24 cellular contexts compared by ENCODE assay signal in the genomic region with DNA sequence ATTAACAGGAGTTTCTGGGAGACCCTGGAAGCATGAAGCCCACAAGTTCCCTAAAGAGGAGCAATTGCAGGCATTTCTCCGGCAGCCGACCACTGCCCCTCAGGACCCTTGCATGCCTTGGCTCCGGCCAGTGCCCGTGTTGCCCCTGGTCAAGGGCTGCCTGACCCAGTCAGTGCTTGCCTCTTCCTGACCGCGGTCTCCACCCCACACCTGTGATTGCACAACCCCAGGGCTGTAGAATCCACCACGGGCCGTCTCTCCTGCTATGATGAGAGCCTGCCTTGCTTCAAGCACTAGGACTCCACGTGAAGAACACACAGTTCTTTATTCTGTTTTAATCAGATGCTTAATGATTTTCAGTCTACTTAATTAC.
DNase-seq lines count a peak whose midpoint lies in the region; ATAC-seq and TF ChIP-seq lines count a peak whose summit lies in the region.
"Had no signal": no experiment of that assay in that cellular context is flagged by ENCODE, and none has a peak within 500 bp of the region (broad histone marks: within the 10 kb centered on the region; RNA-seq: fewer than 3 reads in every experiment).

No MANE protein-coding gene starts in this region.

- peak overlapping the region; percentile 42 for H3K27ac ChIP-seq in left ventricle myocardium inferior (replicated peaks)
- peak overlapping the region in 2 of 10 donors; percentile 21 to 33 for H3K27ac ChIP-seq in heart right ventricle
- peak overlapping the region; percentile 39 for H3K27ac ChIP-seq in brain microvascular endothelial cell
- no peak overlapping the region for H3K27ac ChIP-seq in lower lobe of right lung
- no peak overlapping the region for H3K27ac ChIP-seq in upper lobe of right lung
- no peak overlapping the region for H3K27ac ChIP-seq in CD4-positive, alpha-beta T cell (ENCODE audit: low read depth, low read length)
- H3K27ac ChIP-seq: dorsolateral prefrontal cortex, neutrophil, psoas muscle had no signal

- POLR2A ChIA-PET in CD4-positive, alpha-beta T cell (lab: Charles Lee): no interaction called here

- no peaks in the 10 kb centered on the region for H3K4me1 Mint-ChIP-seq in CD4-positive, alpha-beta T cell (ENCODE audit: low read depth)

- H3K9me3 Mint-ChIP-seq in CD4-positive, alpha-beta T cell: no peaks in the 10 kb centered on the region
- H3K9me3 Mint-ChIP-seq: activated CD8-positive, alpha-beta T cell treated with anti-CD3 and anti-CD28 coated beads for 36 hours had no signal

- H3K36me3 ChIP-seq in left ventricle myocardium inferior: no peaks in the 10 kb centered on the region
- H3K36me3 ChIP-seq in heart right ventricle: no peaks in the 10 kb centered on the region
- H3K36me3 ChIP-seq in brain microvascular endothelial cell (replicated peaks): no peaks in the 10 kb centered on the region
- no peaks in the 10 kb centered on the region for H3K36me3 ChIP-seq in lower lobe of right lung
- no peaks in the 10 kb centered on the region for H3K36me3 ChIP-seq in upper lobe of right lung
- H3K36me3 ChIP-seq: neutrophil, transverse colon had no signal

- TF ChIP-seq CTCF in left ventricle myocardium inferior (IDR thresholded peaks at IDR 0.05; ENCODE audit: borderline replicate concordance) (no peak), heart right ventricle (IDR thresholded peaks at IDR 0.05) (no peak), brain microvascular endothelial cell (IDR thresholded peaks at IDR 0.05; ENCODE audit: low read depth, low read length, missing control alignments) (no peak), lower lobe of right lung (IDR thresholded peaks at IDR 0.05) (no peak), upper lobe of right lung (IDR thresholded peaks at IDR 0.05) (no peak)
- no peak for TF ChIP-seq CTCF in CD4-positive, alpha-beta T cell (IDR thresholded peaks at IDR 0.05)

- H3K4me3 ChIP-seq in left ventricle myocardium inferior (no peak overlapping the region), heart right ventricle (no peak overlapping the region), brain microvascular endothelial cell (ENCODE audit: low read depth, low read length) (no peak overlapping the region), lower lobe of right lung (no peak overlapping the region), upper lobe of right lung (no peak overlapping the region)
- H3K4me3 ChIP-seq: dorsolateral prefrontal cortex, psoas muscle, transverse colon had no signal

- H3K9me3 ChIP-seq in left ventricle myocardium inferior (replicated peaks) (no peaks in the 10 kb centered on the region), heart right ventricle (no peaks in the 10 kb centered on the region), lower lobe of right lung (no peaks in the 10 kb centered on the region), upper lobe of right lung (no peaks in the 10 kb centered on the region)
- H3K9me3 ChIP-seq in CD4-positive, alpha-beta T cell (ENCODE audit: control insufficient read depth, low read length): no peaks in the 10 kb centered on the region
- H3K9me3 ChIP-seq: neutrophil, psoas muscle, transverse colon had no signal

- in situ Hi-C loops in brain microvascular endothelial cell (cut with HindIII; ENCODE audit: low pct_ligation_motif_present, low sequenced_read_pairs): no loop called here

- peaks cover 11% of the 10 kb centered on the region for H3K4me1 ChIP-seq in left ventricle myocardium inferior
- H3K4me1 ChIP-seq in heart right ventricle: peaks cover 0 to 25% (median 7%) of the 10 kb centered on the region in 9 donors
- H3K4me1 ChIP-seq in lower lobe of right lung: peaks cover 15% of the 10 kb centered on the region
- no peaks in the 10 kb centered on the region for H3K4me1 ChIP-seq in upper lobe of right lung

- no peak for DNase-seq in left ventricle myocardium inferior
- DNase-seq in heart right ventricle: no peak
- DNase-seq in brain microvascular endothelial cell: no peak
- DNase-seq in lower lobe of right lung: peak; percentile 54
- DNase-seq in upper lobe of right lung: peak; percentile 67
- DNase-seq in NCI-H345 (lab: John Stamatoyannopoulos, UW): no peak
- no peak for DNase-seq in CD4-positive, alpha-beta T cell
- DNase-seq in activated CD4-positive, CD25-positive, alpha-beta regulatory T cell (lab: John Stamatoyannopoulos, UW): no peak
- DNase-seq: activated CD8-positive, alpha-beta T cell treated with anti-CD3 and anti-CD28 coated beads for 36 hours; cerebellar nuclear complex; COR-L47; glutamatergic neuron; H7; NCI-H1105; NCI-H187 treated with DMSO at 0.1 percent for 48 hours; NCI-H2227 treated with DMSO at 0.1 percent for 48 hours; stimulated activated CD4-positive, alpha-beta T cell treated with anti-CD3 and anti-CD28 coated beads, Interleukin-1b, Interleukin-23, amount 100 ng/mL, for 48 hours; stimulated activated CD8-positive, alpha-beta memory T cell treated with anti-CD3 and anti-CD28 coated beads, Interleukin-4, amount 100 ng/mL, for 48 hours; T-helper 2 cell; transverse colon had no signal

- intact Hi-C loops in left ventricle myocardium inferior (cut with micrococcal nuclease) (no loop called here), heart right ventricle (cut with DNase I) (loop anchor here in 2 of 10 donors (10.0 kb wide), 2 partner anchors 88 to 128 kb away; partner anchors contain the start of gene GLI2 (in 1 of the 2)), lower lobe of right lung (cut with DNase I) (no loop called here), upper lobe of right lung (cut with DNase I) (no loop called here)
- intact Hi-C loops in CD4-positive, alpha-beta T cell (cut with DNase I, micrococcal nuclease): no loop called here

- H3K27me3 Mint-ChIP-seq in CD4-positive, alpha-beta T cell: peaks cover 17% of the 10 kb centered on the region

- H3K36me3 Mint-ChIP-seq in CD4-positive, alpha-beta T cell (ENCODE audit: low read depth): no peaks in the 10 kb centered on the region
- H3K36me3 Mint-ChIP-seq: activated naive CD8-positive, alpha-beta T cell had no signal

- 88 to 95% methylated on average over 9 of the region's 9 CpGs for WGBS in heart right ventricle, 2 donors

- H3K27ac Mint-ChIP-seq in CD4-positive, alpha-beta T cell: no peak overlapping the region
- H3K27ac Mint-ChIP-seq: activated CD8-positive, alpha-beta T cell treated with anti-CD3 and anti-CD28 coated beads for 36 hours; activated naive CD8-positive, alpha-beta T cell had no signal

- ATAC-seq in heart right ventricle (no peak), lower lobe of right lung (no peak), upper lobe of right lung (peak; percentile 14)
- no peak for ATAC-seq in CD4-positive, alpha-beta T cell (ENCODE audit: poor library complexity)
- ATAC-seq: activated CD8-positive, alpha-beta T cell treated with anti-CD3 and anti-CD28 coated beads for 36 hours; psoas muscle had no signal

- H3K27me3 ChIP-seq in left ventricle myocardium inferior (ENCODE audit: low read depth) (peaks cover 41% of the 10 kb centered on the region), heart right ventricle (peaks cover 0 to 23% (median 14%) of the 10 kb centered on the region in 7 donors), brain microvascular endothelial cell (replicated peaks) (no peaks in the 10 kb centered on the region), lower lobe of right lung (ENCODE audit: low read depth) (peaks cover 16% of the 10 kb centered on the region), upper lobe of right lung (peaks cover 27% of the 10 kb centered on the region)
- H3K27me3 ChIP-seq in CD4-positive, alpha-beta T cell (ENCODE audit: control insufficient read depth, insufficient read depth, low read length): peaks cover 11% of the 10 kb centered on the region

- CTCF ChIA-PET in CD4-positive, alpha-beta T cell (lab: Charles Lee): no interaction called here

- no peak overlapping the region for H3K4me3 Mint-ChIP-seq in CD4-positive, alpha-beta T cell
- H3K4me3 Mint-ChIP-seq: activated CD8-positive, alpha-beta T cell treated with anti-CD3 and anti-CD28 coated beads for 36 hours; activated naive CD8-positive, alpha-beta T cell had no signal

Comparison
In these comparisons a context has a peak if more than half of its experiments do, and no peak if none do; other contexts are left out.
1. DNase-seq: peak in lower lobe of right lung (single experiment) and upper lobe of right lung (single experiment); none in left ventricle myocardium inferior (single experiment), heart right ventricle (0 of 2), brain microvascular endothelial cell (single experiment), NCI-H345 (single experiment), CD4-positive, alpha-beta T cell (0 of 10) and activated CD4-positive, CD25-positive, alpha-beta regulatory T cell (0 of 4).
2. H3K27ac ChIP-seq: peak in left ventricle myocardium inferior (single experiment) and brain microvascular endothelial cell (single experiment); none in lower lobe of right lung (single experiment), upper lobe of right lung (single experiment) and CD4-positive, alpha-beta T cell (single experiment).